1 cellular context compared by ENCODE assay signal in genomic region chr6:88870728-88871330, GRCh38.
TF ChIP-seq lines count a peak whose summit lies in the region.

No MANE protein-coding gene starts in this region.

TF ChIP-seq in H1, 55 proteins besides CTCF, POLR2A, EP300 and RAD21 (continued from another document):
- no peak for TF ChIP-seq CHD7 (IDR thresholded peaks at IDR 0.05; ENCODE audit: insufficient replicate concordance, low read length)
- no peak for TF ChIP-seq CTBP2 (IDR thresholded peaks at IDR 0.05; ENCODE audit: borderline replicate concordance, insufficient read depth, insufficient read length, low read length)
- no peak for TF ChIP-seq SP1 (IDR thresholded peaks at IDR 0.05; ENCODE audit: low read depth, low read length)
- no peak for TF ChIP-seq TAF7 (optimal IDR thresholded peaks at IDR 0.05; ENCODE audit: borderline replicate concordance, low read depth, low read length)
